Comparison of ENCODE assay signal across 25 cellular contexts in the genomic region with DNA sequence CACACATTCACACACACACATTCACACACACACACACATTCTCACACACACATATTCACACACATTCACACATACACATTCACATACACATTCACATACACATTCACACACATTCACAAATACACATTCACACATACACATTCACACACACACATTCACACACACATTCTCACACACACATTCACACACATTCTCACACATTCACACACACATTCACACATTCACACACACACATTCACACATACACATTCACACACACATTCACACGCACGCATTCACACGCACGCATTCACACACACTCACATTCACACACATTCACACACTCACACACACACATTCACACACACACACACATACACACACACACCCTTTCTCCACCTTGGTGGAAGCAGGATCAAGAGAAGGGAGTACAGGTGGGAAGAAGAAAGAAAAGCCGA. TPM values are rescaled to one million over a fixed set of nuclear protein-coding genes. Genes with fewer than 3 reads are reported as not detected.
DNase-seq lines count a peak whose midpoint lies in the region; ATAC-seq, FAIRE-seq and TF ChIP-seq lines count a peak whose summit lies in the region.
"Had no signal": no experiment of that assay in that cellular context is flagged by ENCODE, and none has a peak within 500 bp of the region (broad histone marks: within the 10 kb centered on the region; RNA-seq: fewer than 3 reads in every experiment).

No MANE protein-coding gene starts in this region.

- POLR2A ChIA-PET in RWPE1 (lab: Yijun Ruan, JAX; ENCODE audit: low non-redundant PET) = no interaction called here

- H2AK5ac ChIP-seq in mesendoderm (ENCODE audit: low read length) = no peak overlapping the region

- no peaks in the 10 kb centered on the region for H3K9me2 ChIP-seq in GM23338 (ENCODE audit: insufficient read depth)

- intact Hi-C loops in psoas muscle (cut with DNase I) = loop anchor here (10.0 kb wide), 1 partner anchor 274 kb away; no protein-coding TSS in a partner anchor

- no peak overlapping the region for H3K27ac ChIP-seq in GM23338 (ENCODE audit: low read depth)
- H3K27ac ChIP-seq in RWPE1 = peak overlapping the region; percentile 63
- peak overlapping the region; percentile 58 for H3K27ac ChIP-seq in psoas muscle
- no peak overlapping the region for H3K27ac ChIP-seq in mesendoderm (ENCODE audit: low read depth, low read length)
- no peak overlapping the region for H3K27ac ChIP-seq in foreskin keratinocyte
- H3K27ac ChIP-seq: GM23248 had no signal

- H3K18ac ChIP-seq in mesendoderm (ENCODE audit: low read length) = no peak overlapping the region

- H3K36me3 ChIP-seq in GM23338 (ENCODE audit: insufficient read depth) (peaks cover 34% of the 10 kb centered on the region), bronchial epithelial cell (ENCODE audit: control insufficient read depth, insufficient read depth, low read length) (no peaks in the 10 kb centered on the region), psoas muscle (ENCODE audit: insufficient read depth in 1 of 2, low read depth in 1 of 2) (peaks cover 0 to 70% of the 10 kb centered on the region in 2 donors), mesendoderm (ENCODE audit: control insufficient read depth, insufficient read depth, low read length) (peaks cover 4% of the 10 kb centered on the region)

- no peaks in the 10 kb centered on the region; the same call in 1 of the 3 replicates for H3K9me3 Mint-ChIP-seq in GM23338
- H3K9me3 Mint-ChIP-seq: CD8-positive, alpha-beta T cell; nephron had no signal

- H3K4me3 ChIP-seq in GM23338 (no peak overlapping the region), bronchial epithelial cell (ENCODE audit: low read depth, low read length) (no peak overlapping the region), psoas muscle (no peak overlapping the region), mesendoderm (ENCODE audit: low read length) (no peak overlapping the region)
- H3K4me3 ChIP-seq: GM23248, skin epidermis, tibial nerve had no signal

- H3K79me2 ChIP-seq in GM23338 (replicated peaks; ENCODE audit: insufficient read depth) (peaks cover 21% of the 10 kb centered on the region), mesendoderm (ENCODE audit: control insufficient read depth, insufficient read depth, low read length) (no peaks in the 10 kb centered on the region)

- H2BK5ac ChIP-seq in mesendoderm (ENCODE audit: low read length) = no peak overlapping the region

- H3K4me1 Mint-ChIP-seq in GM23338 = peaks cover 72% of the 10 kb centered on the region

- H3K4me1 ChIP-seq in GM23338 (ENCODE audit: insufficient read depth) (peaks cover 34% of the 10 kb centered on the region), psoas muscle (peaks cover 59% of the 10 kb centered on the region), mesendoderm (ENCODE audit: control insufficient read depth, low read depth, low read length) (peaks cover 4% of the 10 kb centered on the region), foreskin keratinocyte (no peaks in the 10 kb centered on the region)

- no peaks in the 10 kb centered on the region for H3K9me3 ChIP-seq in psoas muscle
- H3K9me3 ChIP-seq: tibial nerve had no signal

- H3K27me3 Mint-ChIP-seq in GM23338 (ENCODE audit: insufficient read depth, low read depth, poor library complexity) = peaks cover 36% of the 10 kb centered on the region
- H3K27me3 Mint-ChIP-seq: progenitor cell of endocrine pancreas had no signal

- no peak overlapping the region for H4K5ac ChIP-seq in mesendoderm (ENCODE audit: low read length)

- no peak overlapping the region for H3K4me3 Mint-ChIP-seq in GM23338
- H3K4me3 Mint-ChIP-seq: CD8-positive, alpha-beta T cell; nephron had no signal

- peak; percentile 80 for FAIRE-seq in bronchial epithelial cell (lab: Jason Lieb, UNC)

- no peak overlapping the region for H3K23ac ChIP-seq in mesendoderm (ENCODE audit: low read length)

- no peak overlapping the region for H2BK15ac ChIP-seq in mesendoderm (replicated peaks; ENCODE audit: low read depth)

- H4K20me1 ChIP-seq in GM23338 (replicated peaks; ENCODE audit: insufficient read depth) = peaks cover 38% of the 10 kb centered on the region

- H3F3A ChIP-seq in GM23338 (replicated peaks; ENCODE audit: low read depth) = peaks cover 45% of the 10 kb centered on the region

- H2AFZ ChIP-seq in GM23338 = no peak overlapping the region
- H2AFZ ChIP-seq: GM23248 had no signal

- no peaks in the 10 kb centered on the region for H3K27me3 ChIP-seq in GM23338 (ENCODE audit: insufficient read depth)
- no peaks in the 10 kb centered on the region for H3K27me3 ChIP-seq in bronchial epithelial cell (ENCODE audit: control insufficient read depth, insufficient read depth, low read length)
- no peaks in the 10 kb centered on the region for H3K27me3 ChIP-seq in psoas muscle (ENCODE audit: insufficient read depth in 3 of 3, low read length in 2 of 3)
- H3K27me3 ChIP-seq in mesendoderm (ENCODE audit: insufficient read depth, low read length, poor library complexity) = no peaks in the 10 kb centered on the region
- H3K27me3 ChIP-seq in foreskin keratinocyte = no peaks in the 10 kb centered on the region
- H3K27me3 ChIP-seq: tibial nerve had no signal

- H3K4ac ChIP-seq in mesendoderm (ENCODE audit: low read depth, low read length) = no peak overlapping the region

- no peak overlapping the region for H3K9ac ChIP-seq in mesendoderm (ENCODE audit: low read length)
- H3K9ac ChIP-seq: GM23248 had no signal

- no peak overlapping the region for H4K8ac ChIP-seq in mesendoderm (ENCODE audit: low read depth, low read length)

- TF ChIP-seq CTCF in GM23338 (conservative IDR thresholded peaks at IDR 0.05; ENCODE audit: low read depth in 2 of 2) (no peak), RWPE1 (conservative IDR thresholded peaks at IDR 0.05; ENCODE audit: low read depth) (no peak), bronchial epithelial cell (IDR thresholded peaks at IDR 0.05; ENCODE audit: insufficient read depth, low read length, severe bottlenecking) (no peak), psoas muscle (IDR thresholded peaks at IDR 0.05) (no peak), foreskin keratinocyte (conservative IDR thresholded peaks at IDR 0.05) (no peak)

- no peak overlapping the region for H2BK120ac ChIP-seq in mesendoderm (ENCODE audit: low read depth, low read length)

- 75 to 91% (median 91%) methylated on average over 5 of the region's 5 CpGs for WGBS in psoas muscle, 3 donors
- 93% methylated on average over 3 of the region's 5 CpGs for WGBS in mesendoderm (ENCODE audit: extremely low coverage, insufficient coverage, low lambda C conversion rate)

- H3K27ac Mint-ChIP-seq in GM23338 = peak overlapping the region; percentile 7; the same call in 1 of the 2 replicates
- H3K27ac Mint-ChIP-seq: nephron had no signal

- H3K4me2 ChIP-seq in GM23338 (no peak overlapping the region), mesendoderm (ENCODE audit: low read length) (no peak overlapping the region)

- no peak for ATAC-seq in GM23338
- ATAC-seq in psoas muscle = no peak
- ATAC-seq in GM21786 (IDR thresholded peaks at IDR 0.05; ENCODE audit: unreplicated experiment) = no peak
- no peak for ATAC-seq in GM21619 (IDR thresholded peaks at IDR 0.05; ENCODE audit: unreplicated experiment)
- no peak for ATAC-seq in foreskin keratinocyte
- ATAC-seq: CD8-positive, alpha-beta T cell had no signal

- no peak overlapping the region for H3K56ac ChIP-seq in mesendoderm (ENCODE audit: low read length)

- peaks cover 90% of the 10 kb centered on the region for H3K36me3 Mint-ChIP-seq in GM23338 (ENCODE audit: low read depth)

- H3K79me1 ChIP-seq in mesendoderm (ENCODE audit: low read length) = peaks cover 5% of the 10 kb centered on the region

- CTCF ChIA-PET in RWPE1 (lab: Yijun Ruan, JAX) = interaction anchor here (0.7 to 1.0 kb wide), 2 partner anchors 116 to 266 kb away, joined by 3 read pairs; no protein-coding TSS in a partner anchor

- DNase-seq in GM23338 (ENCODE audit: low spot score) = no peak
- DNase-seq in RWPE1 (ENCODE audit: low spot score) = no peak
- DNase-seq in bronchial epithelial cell (ENCODE audit: low read depth) = no peak
- no peak for DNase-seq in psoas muscle
- no peak for DNase-seq in mesendoderm
- no peak for DNase-seq in foreskin keratinocyte
- DNase-seq: activated CD4-positive, alpha-beta T cell treated with anti-CD3 and anti-CD28 coated beads for 1 hour; activated effector memory CD4-positive, alpha-beta T cell treated with Interleukin-2 at 50 U/mL for 16 hours; caudate nucleus; CD8-positive, alpha-beta T cell; GF-D8; Kasumi-1; NCI-H1092; NCI-H2081; NCI-H510A treated with DMSO at 0.1 percent for 48 hours; RPMI8226; stimulated activated CD4-positive, alpha-beta T cell treated with anti-CD3 and anti-CD28 coated beads, Interleukin-2, amount 100 ng/mL, for 48 hours; stimulated activated naive CD4-positive, alpha-beta T cell treated with Interleukin-2 at 50 U/mL for 16 hours had no signal

TF ChIP-seq in GM23338, 12 proteins besides CTCF, POLR2A, EP300 and RAD21 (continues in another document):
- TF ChIP-seq CREB1 (CRISPR knock-in tag; IDR thresholded peaks at IDR 0.05; ENCODE audit: low read depth) = no peak
- TF ChIP-seq, protein P1, sequence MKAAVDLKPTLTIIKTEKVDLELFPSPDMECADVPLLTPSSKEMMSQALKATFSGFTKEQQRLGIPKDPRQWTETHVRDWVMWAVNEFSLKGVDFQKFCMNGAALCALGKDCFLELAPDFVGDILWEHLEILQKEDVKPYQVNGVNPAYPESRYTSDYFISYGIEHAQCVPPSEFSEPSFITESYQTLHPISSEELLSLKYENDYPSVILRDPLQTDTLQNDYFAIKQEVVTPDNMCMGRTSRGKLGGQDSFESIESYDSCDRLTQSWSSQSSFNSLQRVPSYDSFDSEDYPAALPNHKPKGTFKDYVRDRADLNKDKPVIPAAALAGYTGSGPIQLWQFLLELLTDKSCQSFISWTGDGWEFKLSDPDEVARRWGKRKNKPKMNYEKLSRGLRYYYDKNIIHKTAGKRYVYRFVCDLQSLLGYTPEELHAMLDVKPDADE (IDR thresholded peaks at IDR 0.05) = no peak
- no peak for TF ChIP-seq JUNB (IDR thresholded peaks at IDR 0.05; ENCODE audit: unreplicated experiment)
- no peak for TF ChIP-seq POLR2AphosphoS5 (IDR thresholded peaks at IDR 0.05; ENCODE audit: low read depth)

RNA-seq across cellular contexts. Expression of a gene that starts 5.7 kb away (rescaled TPM):
- total RNA-seq in GM23338 (2014; rRNA removed; shearing (Covaris generic)) = 45.2 and 62.6 TPM in 2 replicates
- polyA plus RNA-seq in GM23338 (2016; fragmentation: Nextera tagmentation; extraction: Ambion mirVana) = 21.4 and 22.7 TPM in 2 replicates
- 1.1 and 1.7 TPM in 2 replicates for total RNA-seq in bronchial epithelial cell
- total RNA-seq in psoas muscle = 1 to 10 TPM; 3.5 to 5.8 (median 4.4) TPM
- polyA plus RNA-seq in psoas muscle = 1 to 10 TPM; 1.2 to 5.4 (median 1.5) TPM
- polyA plus RNA-seq in mesendoderm (2013, experiment 1 of 2) = 4.4 TPM
- polyA plus RNA-seq in mesendoderm (2013, experiment 2 of 2) = 4.3 TPM
- total RNA-seq in foreskin keratinocyte = 5.4 and 6.0 TPM in 2 replicates
- 6.2 and 6.7 TPM in 2 replicates for polyA plus RNA-seq in foreskin keratinocyte

RNA-seq across cellular contexts. Expression of a gene that starts 12.2 kb away (rescaled TPM):
- 586 and 671 TPM in 2 replicates for total RNA-seq in GM23338 (2014; rRNA removed; shearing (Covaris generic))
- polyA plus RNA-seq in GM23338 (2016; fragmentation: Nextera tagmentation; extraction: Ambion mirVana) (246 and 279 TPM in 2 replicates), psoas muscle (100 to 1,000 TPM; 218 to 274 (median 253) TPM), foreskin keratinocyte (57.2 and 120 TPM in 2 replicates)
- total RNA-seq in bronchial epithelial cell (24.0 and 38.8 TPM in 2 replicates), psoas muscle (100 to 1,000 TPM; 137 to 771 (median 335) TPM), foreskin keratinocyte (38.2 and 85.4 TPM in 2 replicates)
- polyA plus RNA-seq in mesendoderm (2013, experiment 1 of 2) = 101 TPM
- polyA plus RNA-seq in mesendoderm (2013, experiment 2 of 2) = 103 TPM

Comparison
In these comparisons a context has a peak if more than half of its experiments do, and no peak if none do; other contexts are left out.
1. H3K27ac ChIP-seq: peak in RWPE1 (single experiment) and psoas muscle (single experiment); none in GM23338 (single experiment), mesendoderm (single experiment) and foreskin keratinocyte (single experiment).